ENCODE assay signal across 20 cellular contexts in genomic region chr12:3420693-3421092, GRCh38.
A peak's percentile ranks its signal among the peaks of the same experiment; 100 is the strongest.
DNase-seq lines count a peak whose midpoint lies in the region; ATAC-seq, FAIRE-seq and TF ChIP-seq lines count a peak whose summit lies in the region.
"Had no signal": no experiment of that assay in that cellular context is flagged by ENCODE, and none has a peak within 500 bp of the region (broad histone marks: within the 10 kb centered on the region; RNA-seq: fewer than 3 reads in every experiment).

No MANE protein-coding gene starts in this region.

- CTCF ChIA-PET in IMR-90 (lab: Yijun Ruan, JAX) (no interaction called here), H1 (lab: Charles Lee; ENCODE audit: partially characterized antibody) (interaction anchor here (1.2 to 5.6 kb wide), 5 partner anchors 11 to 185 kb away, joined by 3 to 26 read pairs (median 3); no protein-coding TSS in a partner anchor)

- H4K91ac ChIP-seq in IMR-90 (ENCODE audit: insufficient read depth, low read depth, low read length) (no peak overlapping the region), H1 (replicated peaks; ENCODE audit: insufficient read length, low read length) (no peak overlapping the region)

- no CpG with 5 or more reads among the region's 6 CpGs for WGBS in IMR-90 (ENCODE audit: extremely low coverage in 2 of 2, insufficient read length in 1 of 2), 2 experiments
- 75% methylated on average over 6 of the region's 6 CpGs; no CpG with 5 or more reads in 1 of the 2 experiments for WGBS in H1 (ENCODE audit: extremely low coverage in 1 of 2, insufficient coverage in 1 of 2, insufficient read length in 1 of 2, insufficient replicate concordance in 2 of 2, low coverage in 1 of 2, low lambda C conversion rate in 2 of 2, missing lambda C conversion rate in 1 of 2), 2 experiments
- WGBS in small intestine, 3 donors, result 50 to 62% (median 60%) methylated on average over 6 of the region's 6 CpGs

- H2AFZ ChIP-seq in IMR-90 (replicated peaks; ENCODE audit: low read length, poor library complexity) (peak overlapping the region; percentile 49), H1 (ENCODE audit: low read length) (no peak overlapping the region)

- dilution Hi-C loops in IMR-90 (cut with HindIII; ENCODE audit: low sequenced_read_pairs, unreplicated experiment), result no loop called here

- H3K4me2 ChIP-seq in IMR-90 (ENCODE audit: low read depth, low read length) (no peak overlapping the region), H1 (ENCODE audit: insufficient read depth in 1 of 2, low read depth in 2 of 2, low read length in 2 of 2) (peak overlapping the region in 1 of 2 experiments; percentile 40; a peak in 1 of 4 replicates)
- H3K4me2 ChIP-seq: BLaER1 had no signal

- H3K9me3 ChIP-seq in IMR-90 (ENCODE audit: control insufficient read depth, insufficient read depth, low read length) (no peaks in the 10 kb centered on the region), H1 (ENCODE audit: insufficient read depth in 2 of 2, low read depth in 1 of 2, low read length in 1 of 2) (no peaks in the 10 kb centered on the region), small intestine (ENCODE audit: control insufficient read depth, low read depth) (no peaks in the 10 kb centered on the region)

- H3K4me1 ChIP-seq in IMR-90 (ENCODE audit: control insufficient read depth, insufficient read depth, low read length) (no peaks in the 10 kb centered on the region), H1 (replicated peaks in 1 of 4; ENCODE audit: control insufficient read depth in 3 of 4, insufficient read depth in 4 of 4, low read length in 3 of 4) (peaks cover 8 to 17% (median 11%) of the 10 kb centered on the region in 4 experiments), small intestine (ENCODE audit: control insufficient read depth in 2 of 2, insufficient read depth in 1 of 2, low read depth in 1 of 2, low read length in 1 of 2) (no peaks in the 10 kb centered on the region)
- H3K4me1 ChIP-seq: BLaER1 had no signal

- H3K14ac ChIP-seq in IMR-90 (replicated peaks; ENCODE audit: low read depth, low read length) (no peak overlapping the region), H1 (ENCODE audit: insufficient read length) (no peak overlapping the region)

- H3K18ac ChIP-seq in IMR-90 (ENCODE audit: low read depth, low read length) (no peak overlapping the region), H1 (ENCODE audit: extremely low read depth, low read length) (peak overlapping the region; percentile 4; the same call in 1 of the 2 replicates)

- H4K20me1 ChIP-seq in IMR-90 (ENCODE audit: insufficient read depth, low read length) (no peaks in the 10 kb centered on the region), H1 (replicated peaks in 1 of 2; ENCODE audit: control insufficient read depth in 1 of 2, insufficient read depth in 2 of 2, low read length in 2 of 2) (no peaks in the 10 kb centered on the region)
- H4K20me1 ChIP-seq: BLaER1 had no signal

- in situ Hi-C loops in IMR-90 (cut with MboI; ENCODE audit: low sequenced_read_pairs), result no loop called here

- no peaks in the 10 kb centered on the region for H3K23me2 ChIP-seq in H1 (ENCODE audit: low read depth, low read length)

- peak; percentile 26 for DNase-seq in DMS79 (lab: John Stamatoyannopoulos, UW)
- DNase-seq in IMR-90, result no peak
- no peak for DNase-seq in H1 (ENCODE audit: low read depth in 1 of 2, low spot score in 2 of 2)
- peak; percentile 15 for DNase-seq in left kidney (ENCODE audit: low read depth, low spot score)
- no peak for DNase-seq in omental fat pad (ENCODE audit: low spot score)
- DNase-seq in small intestine, result no peak
- DNase-seq in effector CD8-positive, alpha-beta T cell (lab: John Stamatoyannopoulos, UW), result no peak
- DNase-seq: CD4-positive, CD25-positive, alpha-beta regulatory T cell; GDM1; GOT3; NCI-H1048; NCI-H2029 treated with DMSO at 0.1 percent for 48 hours; NCI-H2227 treated with DMSO at 0.1 percent for 48 hours; NCI-H526 treated with DMSO at 0.1 percent for 48 hours; SHP77 treated with DMSO at 0.1 percent for 48 hours had no signal

- BruUV-seq in IMR-90 (replicated peaks; lab: Mats Ljungman, UMichigan), result no TSS peak

- H3K4me3 ChIP-seq in IMR-90 (ENCODE audit: insufficient read depth, low read depth, low read length) (no peak overlapping the region), H1 (ENCODE audit: extremely low read depth in 1 of 4, insufficient read depth in 2 of 4, low read depth in 3 of 4, low read length in 4 of 4) (no peak overlapping the region), small intestine (ENCODE audit: low read depth in 1 of 2, low read length in 2 of 2) (no peak overlapping the region)
- H3K4me3 ChIP-seq: BLaER1, GM12878 had no signal

- H3K79me1 ChIP-seq in IMR-90 (ENCODE audit: low read depth in 1 of 2, low read length in 2 of 2) (no peaks in the 10 kb centered on the region), H1 (ENCODE audit: low read depth, low read length) (no peaks in the 10 kb centered on the region)

- no peak overlapping the region for H3K56ac ChIP-seq in IMR-90 (ENCODE audit: extremely low read depth, insufficient read depth, low read length)
- H3K56ac ChIP-seq in H1 (replicated peaks; ENCODE audit: insufficient read length, low read depth, low read length), result no peak overlapping the region

- H4K5ac ChIP-seq in IMR-90 (ENCODE audit: low read depth, low read length), result no peak overlapping the region
- no peak overlapping the region for H4K5ac ChIP-seq in H1 (ENCODE audit: insufficient read length, low read depth, low read length)

- H4K8ac ChIP-seq in IMR-90 (ENCODE audit: low read depth in 2 of 2, low read length in 2 of 2) (no peak overlapping the region), H1 (ENCODE audit: extremely low read depth, insufficient read depth, low read length) (no peak overlapping the region)

- H3K4ac ChIP-seq in IMR-90 (ENCODE audit: low read depth, low read length), result no peak overlapping the region
- no peak overlapping the region for H3K4ac ChIP-seq in H1 (replicated peaks; ENCODE audit: insufficient read length, low read depth, low read length)

- H3K23ac ChIP-seq in IMR-90 (ENCODE audit: low read depth, low read length) (no peak overlapping the region), H1 (ENCODE audit: insufficient read length) (no peak overlapping the region)

- ATAC-seq in IMR-90 (ENCODE audit: low read depth), result no peak
- ATAC-seq in omental fat pad (ENCODE audit: low FRiP score), result no peak
- ATAC-seq in HG03571 (IDR thresholded peaks at IDR 0.05; ENCODE audit: unreplicated experiment), result no peak
- ATAC-seq: GM12878, HCT116 had no signal

- no peak overlapping the region for H2BK20ac ChIP-seq in IMR-90 (ENCODE audit: low read depth, low read length)
- no peak overlapping the region for H2BK20ac ChIP-seq in H1 (ENCODE audit: low read length)

- no peak overlapping the region; the same call in 1 of the 2 replicates for H2BK12ac ChIP-seq in H1 (ENCODE audit: low read depth, low read length)

- no peak for TF ChIP-seq EP300 in H1 (IDR thresholded peaks at IDR 0.05; ENCODE audit: borderline replicate concordance in 1 of 2, low read depth in 2 of 2, low read length in 2 of 2)

- POLR2A ChIA-PET in IMR-90 (lab: Charles Lee; ENCODE audit: unreplicated experiment) (no interaction called here), H1 (lab: Charles Lee; ENCODE audit: partially characterized antibody) (interaction anchor here (1.0 to 1.3 kb wide), 2 partner anchors 14 to 22 kb away, joined by 3 read pairs; no protein-coding TSS in a partner anchor)

- no peak for TF ChIP-seq CTCF in IMR-90 (conservative IDR thresholded peaks at IDR 0.05; ENCODE audit: low read depth, low read length)
- TF ChIP-seq CTCF in H1 (IDR thresholded peaks at IDR 0.05; ENCODE audit: control extremely low read depth in 1 of 3, insufficient read depth in 1 of 3, low read depth in 1 of 3, low read length in 3 of 3), result no peak
- TF ChIP-seq CTCF in omental fat pad (IDR thresholded peaks at IDR 0.05), result no peak

- H2BK5ac ChIP-seq in IMR-90 (ENCODE audit: low read depth, low read length, poor library complexity, severe bottlenecking), result no peak overlapping the region
- H2BK5ac ChIP-seq in H1 (ENCODE audit: low read depth, low read length), result no peak overlapping the region

- FAIRE-seq in H1 (lab: Jason Lieb, UNC), result no peak
- FAIRE-seq in small intestine (lab: Jason Lieb, UNC), result no peak
- FAIRE-seq: GM12878 had no signal

- no peak overlapping the region for H2BK120ac ChIP-seq in IMR-90 (ENCODE audit: low read depth, low read length)
- no peak overlapping the region for H2BK120ac ChIP-seq in H1 (replicated peaks; ENCODE audit: low read depth, low read length)

- no peak overlapping the region for H3K27ac ChIP-seq in IMR-90 (ENCODE audit: insufficient read depth, low read length)
- H3K27ac ChIP-seq in H1 (ENCODE audit: low read depth, low read length), result no peak overlapping the region
- H3K27ac ChIP-seq in small intestine (ENCODE audit: low read depth in 1 of 2, low read length in 1 of 2), result no peak overlapping the region
- H3K27ac ChIP-seq: BLaER1, RWPE1 had no signal

- H3K79me2 ChIP-seq in H1 (ENCODE audit: control insufficient read depth in 1 of 2, insufficient read depth in 2 of 2, low read length in 2 of 2), result no peaks in the 10 kb centered on the region

- H3K27me3 ChIP-seq in IMR-90 (ENCODE audit: control insufficient read depth, insufficient read depth, low read length) (peaks cover 5% of the 10 kb centered on the region), H1 (replicated peaks in 1 of 4; ENCODE audit: control insufficient read depth in 3 of 4, extremely low read depth in 1 of 4, insufficient read depth in 3 of 4, low read length in 3 of 4) (peaks cover 1 to 9% (median 6%) of the 10 kb centered on the region in 4 experiments; a peak in 5 of 7 replicates), small intestine (ENCODE audit: control insufficient read depth in 2 of 2, insufficient read depth in 2 of 2, low read length in 2 of 2) (peaks cover 0 to 5% of the 10 kb centered on the region in 2 donors)
- H3K27me3 ChIP-seq: BLaER1 had no signal

- TF ChIP-seq POLR2A in IMR-90 (IDR thresholded peaks at IDR 0.05; ENCODE audit: low read depth, low read length) (no peak), H1 (IDR thresholded peaks at IDR 0.05; ENCODE audit: control extremely low read depth in 1 of 2, low read depth in 2 of 2, low read length in 2 of 2) (no peak)

- intact Hi-C loops in IMR-90 (cut with micrococcal nuclease), result no loop called here

- H2BK15ac ChIP-seq in IMR-90 (ENCODE audit: low read depth, low read length) (no peak overlapping the region), H1 (ENCODE audit: low read length) (0 out of 2 replicates have a peak overlapping the region, but pooled peaks have one; percentile 25)

- H3K9ac ChIP-seq in IMR-90 (ENCODE audit: low read depth, low read length) (no peak overlapping the region), H1 (replicated peaks in 1 of 4; ENCODE audit: extremely low read depth in 1 of 4, low read depth in 3 of 4, low read length in 3 of 4) (no peak overlapping the region)
- H3K9ac ChIP-seq: BLaER1 had no signal

- H2AK9ac ChIP-seq in IMR-90 (replicated peaks; ENCODE audit: low read depth, low read length, poor library complexity), result peak overlapping the region; percentile 5

- no peak for TF ChIP-seq RAD21 in IMR-90 (IDR thresholded peaks at IDR 0.05; ENCODE audit: low read length)
- no peak for TF ChIP-seq RAD21 in H1 (IDR thresholded peaks at IDR 0.05 in 1 of 2, conservative IDR thresholded peaks at IDR 0.05 in 1 of 2; ENCODE audit: low read depth in 2 of 2, low read length in 2 of 2)

- no peaks in the 10 kb centered on the region for H3K9me1 ChIP-seq in IMR-90 (ENCODE audit: insufficient read depth, low read length)

- no peaks in the 10 kb centered on the region for H3K36me3 ChIP-seq in IMR-90 (ENCODE audit: control insufficient read depth, insufficient read depth, low read length)
- no peaks in the 10 kb centered on the region for H3K36me3 ChIP-seq in H1 (ENCODE audit: control insufficient read depth in 2 of 4, insufficient read depth in 4 of 4, low read length in 3 of 4)
- H3K36me3 ChIP-seq in small intestine (ENCODE audit: control insufficient read depth in 2 of 2, insufficient read depth in 2 of 2, low read length in 2 of 2), result no peaks in the 10 kb centered on the region
- H3K36me3 ChIP-seq: BLaER1 had no signal

- no peak overlapping the region for H2AK5ac ChIP-seq in IMR-90 (ENCODE audit: low read depth, low read length)
- no peak overlapping the region; the same call in 1 of the 2 replicates for H2AK5ac ChIP-seq in H1 (ENCODE audit: low read depth, low read length)

Comparison
In these comparisons a context has a peak if more than half of its experiments do, and no peak if none do; other contexts are left out.
1. DNase-seq: peak in DMS79 (single experiment) and left kidney (single experiment); none in IMR-90 (single experiment), H1 (0 of 2), omental fat pad (single experiment), small intestine (single experiment) and effector CD8-positive, alpha-beta T cell (single experiment).